In genomic region chr7:158747408-158747807, GRCh38 we compare ENCODE assay signal across 21 cellular contexts.
"Had no signal": no experiment of that assay in that cellular context is flagged by ENCODE, and none has a peak within 500 bp of the region (broad histone marks: within the 10 kb centered on the region; RNA-seq: fewer than 3 reads in every experiment).

No MANE protein-coding gene starts in this region.

- H3K4me3 Mint-ChIP-seq: activated naive CD4-positive, alpha-beta T cell treated with anti-CD3 and anti-CD28 coated beads, Interleukin-2, amount 10 ng/mL, durations not matched to agents 7 days and 5 days; activated T-helper 1 cell treated with anti-CD3 and anti-CD28 coated beads, Interleukin-12 subunit alpha, Interleukin-12 subunit beta, Interleukin-2, Interleukin-4 antibody, amounts not matched to agents 30 ng/mL and 10 ng/mL and 1 ng/mL, durations not matched to agents 14 hours and 24 hours and 36 hours; brain; T-helper 1 cell treated with Interleukin-12 subunit alpha and Interleukin-12 subunit beta and Interleukin-4 antibody, amounts not matched to agents 30 μg/mL and 1 μg/mL, for 36 hours; WTC11 had no signal

- H3K27me3 Mint-ChIP-seq: activated naive CD4-positive, alpha-beta T cell treated with anti-CD3 and anti-CD28 coated beads, Interleukin-2, amount 10 ng/mL, durations not matched to agents 7 days and 5 days; brain had no signal

- H3K27ac Mint-ChIP-seq: activated naive CD4-positive, alpha-beta T cell treated with anti-CD3 and anti-CD28 coated beads, Interleukin-2, amount 10 ng/mL, durations not matched to agents 7 days and 5 days; activated T-helper 1 cell treated with anti-CD3 and anti-CD28 coated beads, Interleukin-12 subunit alpha, Interleukin-12 subunit beta, Interleukin-2, Interleukin-4 antibody, amounts not matched to agents 30 ng/mL and 10 ng/mL and 1 ng/mL, durations not matched to agents 14 hours and 24 hours and 36 hours; brain; T-helper 1 cell treated with Interleukin-12 subunit alpha and Interleukin-12 subunit beta and Interleukin-4 antibody, amounts not matched to agents 30 μg/mL and 1 μg/mL, for 36 hours; WTC11 had no signal

- H3K4me1 Mint-ChIP-seq: activated naive CD4-positive, alpha-beta T cell treated with anti-CD3 and anti-CD28 coated beads, Interleukin-2, amount 10 ng/mL, durations not matched to agents 7 days and 5 days; brain; WTC11 had no signal

- H3K9me3 Mint-ChIP-seq: activated naive CD4-positive, alpha-beta T cell treated with anti-CD3 and anti-CD28 coated beads, Interleukin-2, amount 10 ng/mL, durations not matched to agents 7 days and 5 days; activated T-helper 1 cell treated with anti-CD3 and anti-CD28 coated beads, Interleukin-12 subunit alpha, Interleukin-12 subunit beta, Interleukin-2, Interleukin-4 antibody, amounts not matched to agents 30 ng/mL and 10 ng/mL and 1 ng/mL, durations not matched to agents 14 hours and 24 hours and 36 hours; brain; T-helper 1 cell treated with Interleukin-12 subunit alpha and Interleukin-12 subunit beta and Interleukin-4 antibody, amounts not matched to agents 30 μg/mL and 1 μg/mL, for 36 hours; WTC11 had no signal

- DNase-seq: activated CD4-positive, CD25-positive, alpha-beta regulatory T cell treated with anti-CD3 and anti-CD28 coated beads, Interleukin-2, amount 50 U/mL, for 72 hours; activated CD8-positive, alpha-beta memory T cell treated with anti-CD3 and anti-CD28 coated beads, Interleukin-2, amount 50 U/mL, for 4 hours; activated effector memory CD4-positive, alpha-beta T cell treated with anti-CD3 and anti-CD28 coated beads, Interleukin-2, amount 50 U/mL, for 16 hours; activated naive CD4-positive, alpha-beta T cell treated with anti-CD3 and anti-CD28 coated beads, Interleukin-2, amount 10 ng/mL, durations not matched to agents 7 days and 5 days; activated T-cell treated with anti-CD3 and anti-CD28 coated beads, Interleukin-2, amount 50 U/mL, for 1 hour; amygdala; IMR-90; Kasumi-1; KBM-7; NCI-H1105 treated with DMSO at 0.1 percent for 48 hours; NCI-H1436 treated with DMSO at 0.1 percent for 48 hours; NCI-H187; NCI-H2081; NCI-H446; NCI-H524; SHP77 treated with DMSO at 0.1 percent for 48 hours; T-helper 9 cell had no signal

- ATAC-seq: WTC11 had no signal
